In genomic region chr18:27619259-27619772, GRCh38 we compare ENCODE assay signal across 24 cellular contexts.
"Had no signal": no experiment of that assay in that cellular context is flagged by ENCODE, and none has a peak within 500 bp of the region (broad histone marks: within the 10 kb centered on the region; RNA-seq: fewer than 3 reads in every experiment).

No MANE protein-coding gene starts in this region.

- H3K4me1 Mint-ChIP-seq: natural killer cell; stimulated activated effector memory CD8-positive, alpha-beta T cell treated with anti-CD3 and anti-CD28 coated beads, Interleukin-12 subunit alpha, Interleukin-12 subunit beta, amount 100 ng/mL, for 72 hours had no signal

- H3K27ac Mint-ChIP-seq: natural killer cell; stimulated activated effector memory CD8-positive, alpha-beta T cell treated with anti-CD3 and anti-CD28 coated beads, Interleukin-12 subunit alpha, Interleukin-12 subunit beta, amount 100 ng/mL, for 72 hours had no signal

- H3K4me3 ChIP-seq: dorsolateral prefrontal cortex, gastrocnemius medialis, ovary, smooth muscle cell, stomach, thyroid gland, upper lobe of left lung had no signal

- H3K4me1 ChIP-seq: gastrocnemius medialis, thyroid gland, upper lobe of left lung had no signal

- H3K9me3 ChIP-seq: gastrocnemius medialis, ovary, stomach, thyroid gland, upper lobe of left lung had no signal

- H3K27me3 ChIP-seq: dorsolateral prefrontal cortex, gastrocnemius medialis, ovary, stomach, thyroid gland, upper lobe of left lung had no signal

- ATAC-seq: gastrocnemius medialis; natural killer cell; sciatic nerve; stimulated activated effector memory CD8-positive, alpha-beta T cell treated with anti-CD3 and anti-CD28 coated beads, Interleukin-12 subunit alpha, Interleukin-12 subunit beta, amount 100 ng/mL, for 72 hours had no signal

- DNase-seq: central memory CD4-positive, alpha-beta T cell; dorsolateral prefrontal cortex; effector CD4-positive, alpha-beta T cell; gastrocnemius medialis; head of caudate nucleus; hippocampal formation; left cardiac atrium; mesenchymal stem cell; midbrain; natural killer cell; occipital lobe; ovary; posterior cingulate gyrus; retina; stimulated activated CD4-positive, alpha-beta T cell treated with anti-CD3 and anti-CD28 coated beads, Interleukin-12 subunit alpha, Interleukin-12 subunit beta, amount 100 ng/mL, for 4 hours; stimulated activated CD4-positive, alpha-beta T cell treated with anti-CD3 and anti-CD28 coated beads, Interleukin-1b, Interleukin-23, amount 100 ng/mL, for 48 hours; stimulated activated CD4-positive, alpha-beta T cell treated with anti-CD3 and anti-CD28 coated beads, Interleukin-4, amount 100 ng/mL, for 1 hour; stimulated activated naive CD4-positive, alpha-beta T cell treated with Interleukin-2 at 50 U/mL for 16 hours; stomach; thyroid gland; upper lobe of left lung had no signal

- H3K36me3 Mint-ChIP-seq: natural killer cell; stimulated activated effector memory CD8-positive, alpha-beta T cell treated with anti-CD3 and anti-CD28 coated beads, Interleukin-12 subunit alpha, Interleukin-12 subunit beta, amount 100 ng/mL, for 72 hours had no signal

- H3K36me3 ChIP-seq: gastrocnemius medialis, ovary, stomach, thyroid gland, upper lobe of left lung had no signal

- H3K27ac ChIP-seq: dorsolateral prefrontal cortex, gastrocnemius medialis, ovary, stomach, thyroid gland, upper lobe of left lung had no signal

- H3K4me3 Mint-ChIP-seq: natural killer cell; stimulated activated effector memory CD8-positive, alpha-beta T cell treated with anti-CD3 and anti-CD28 coated beads, Interleukin-12 subunit alpha, Interleukin-12 subunit beta, amount 100 ng/mL, for 72 hours had no signal
